1 cellular context compared by ENCODE assay signal in the genomic region with DNA sequence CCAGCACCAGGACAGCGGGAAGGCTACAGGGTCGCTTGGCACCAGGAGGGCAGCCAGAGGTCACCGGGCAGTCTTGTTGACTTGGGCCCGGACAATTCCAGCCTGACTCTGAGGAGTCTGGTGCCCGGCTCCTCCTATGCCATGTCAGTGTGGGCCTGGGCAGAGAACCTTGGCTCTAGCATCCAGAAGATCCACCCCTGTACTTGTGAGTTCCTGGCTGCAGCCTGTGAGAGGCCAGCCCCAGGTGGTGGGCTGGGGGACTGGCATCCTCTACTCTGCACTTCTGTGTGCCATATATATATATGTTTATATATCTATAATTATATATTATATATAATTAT.
TF ChIP-seq lines count a peak whose summit lies in the region.

No MANE protein-coding gene starts in this region.

TF ChIP-seq in HCT116, 20 proteins besides CTCF, POLR2A, EP300 and RAD21:
- TF ChIP-seq, protein P1, sequence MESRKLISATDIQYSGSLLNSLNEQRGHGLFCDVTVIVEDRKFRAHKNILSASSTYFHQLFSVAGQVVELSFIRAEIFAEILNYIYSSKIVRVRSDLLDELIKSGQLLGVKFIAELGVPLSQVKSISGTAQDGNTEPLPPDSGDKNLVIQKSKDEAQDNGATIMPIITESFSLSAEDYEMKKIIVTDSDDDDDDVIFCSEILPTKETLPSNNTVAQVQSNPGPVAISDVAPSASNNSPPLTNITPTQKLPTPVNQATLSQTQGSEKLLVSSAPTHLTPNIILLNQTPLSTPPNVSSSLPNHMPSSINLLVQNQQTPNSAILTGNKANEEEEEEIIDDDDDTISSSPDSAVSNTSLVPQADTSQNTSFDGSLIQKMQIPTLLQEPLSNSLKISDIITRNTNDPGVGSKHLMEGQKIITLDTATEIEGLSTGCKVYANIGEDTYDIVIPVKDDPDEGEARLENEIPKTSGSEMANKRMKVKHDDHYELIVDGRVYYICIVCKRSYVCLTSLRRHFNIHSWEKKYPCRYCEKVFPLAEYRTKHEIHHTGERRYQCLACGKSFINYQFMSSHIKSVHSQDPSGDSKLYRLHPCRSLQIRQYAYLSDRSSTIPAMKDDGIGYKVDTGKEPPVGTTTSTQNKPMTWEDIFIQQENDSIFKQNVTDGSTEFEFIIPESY (IDR thresholded peaks at IDR 0.05; ENCODE audit: extremely low read depth, insufficient replicate concordance, low read length), result no peak
- TF ChIP-seq CEBPB (IDR thresholded peaks at IDR 0.05; ENCODE audit: low read depth), result no peak
- no peak for TF ChIP-seq CBX3 (IDR thresholded peaks at IDR 0.05; ENCODE audit: low read depth)
- no peak for TF ChIP-seq SIN3A (IDR thresholded peaks at IDR 0.05; ENCODE audit: low read depth)
- no peak for TF ChIP-seq ZFX (IDR thresholded peaks at IDR 0.05)
- no peak for TF ChIP-seq ZNF274 (IDR thresholded peaks at IDR 0.05; ENCODE audit: low read depth, low read length)
- TF ChIP-seq JUND (IDR thresholded peaks at IDR 0.05), result no peak
- no peak for TF ChIP-seq MAX (IDR thresholded peaks at IDR 0.05)
